ENCODE assay signal across 8 cellular contexts in the genomic region with DNA sequence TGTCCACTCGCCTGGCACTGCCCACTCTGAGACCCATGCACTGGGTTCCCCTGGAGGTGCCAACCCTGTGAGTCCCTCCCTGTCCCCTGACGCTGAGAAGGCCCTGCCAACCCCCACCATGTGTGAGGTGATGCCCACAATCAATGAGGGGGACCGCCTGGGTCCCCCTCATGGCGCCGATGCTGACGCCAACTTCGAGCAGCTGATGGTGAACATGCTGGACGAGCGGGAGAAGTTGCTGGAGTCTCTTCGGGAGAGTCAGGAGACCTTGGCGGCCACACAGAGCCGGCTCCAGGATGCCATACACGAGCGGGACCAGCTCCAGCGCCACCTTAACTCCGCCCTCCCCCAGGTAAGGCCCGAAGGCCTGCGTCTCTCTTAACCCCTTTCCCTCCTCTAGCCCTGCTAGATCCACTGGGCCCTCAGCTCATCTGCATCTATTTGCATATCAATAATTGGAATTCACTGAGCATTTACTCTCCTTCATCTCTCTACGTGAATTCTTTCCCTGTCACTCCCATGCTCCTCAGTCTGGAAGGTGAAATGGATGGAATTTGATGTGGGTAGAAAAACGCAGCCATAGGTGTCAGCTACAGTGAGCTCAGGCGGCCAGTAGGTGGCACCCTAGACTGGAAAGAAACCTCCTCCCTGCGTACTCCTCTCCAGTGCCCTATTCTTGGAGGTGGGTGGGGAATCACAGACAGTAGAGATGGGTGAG. TPM values are rescaled to one million over a fixed set of nuclear protein-coding genes. Genes with fewer than 3 reads are reported as not detected.
DNase-seq lines count a peak whose midpoint lies in the region; ATAC-seq and TF ChIP-seq lines count a peak whose summit lies in the region.

No MANE protein-coding gene starts in this region.

- DNase-seq in GOT3 (lab: John Stamatoyannopoulos, UW) = peak; percentile 27
- peak; percentile 81 for DNase-seq in NCI-H2227 treated with DMSO at 0.1 percent for 48 hours (lab: John Stamatoyannopoulos, UW)
- DNase-seq in activated CD4-positive, alpha-beta T cell treated with anti-CD3 and anti-CD28 coated beads for 4 hours = peak; percentile 56 to 70
- peak; percentile 80 for DNase-seq in choroid plexus epithelial cell (ENCODE audit: low read depth)
- DNase-seq in right lobe of liver = peak; percentile 72 to 78 (median 72)
- peak in 2 of 3 donors; percentile 21 to 51 for DNase-seq in stimulated activated CD4-positive, alpha-beta T cell treated with anti-CD3 and anti-CD28 coated beads, TNF-alpha, amount 100 ng/mL, for 48 hours (ENCODE audit: low read depth in 3 of 3)
- no peak for DNase-seq in OCI-M2 (lab: John Stamatoyannopoulos, UW; ENCODE audit: unreplicated experiment)

- peak; percentile 94 for TF ChIP-seq CTCF in C4-2B (conservative IDR thresholded peaks at IDR 0.05)
- TF ChIP-seq CTCF in choroid plexus epithelial cell (conservative IDR thresholded peaks at IDR 0.05; ENCODE audit: low read depth, low read length) = peak; percentile 95
- TF ChIP-seq CTCF in right lobe of liver (IDR thresholded peaks at IDR 0.05) = peak; percentile 87 to 91 (median 90)

- no peaks in the 10 kb centered on the region for H3K36me3 ChIP-seq in right lobe of liver

- ATAC-seq in right lobe of liver = peak; percentile 89 to 94 (median 91)

- no peak for TF ChIP-seq POLR2A in right lobe of liver (IDR thresholded peaks at IDR 0.05)

- H3K9me3 ChIP-seq in right lobe of liver = no peaks in the 10 kb centered on the region

- H3K4me1 ChIP-seq in right lobe of liver = no peaks in the 10 kb centered on the region

- no peaks in the 10 kb centered on the region for H3K27me3 ChIP-seq in right lobe of liver

- H3K27ac ChIP-seq in C4-2B = no peak overlapping the region
- H3K27ac ChIP-seq in right lobe of liver = no peak overlapping the region

- intact Hi-C loops in right lobe of liver (cut with DNase I) = loop anchor here in 1 of 2 donors (5.0 kb wide), 2 partner anchors 178 to 233 kb away; no protein-coding TSS in a partner anchor

- no peak overlapping the region for H3K4me3 ChIP-seq in choroid plexus epithelial cell (ENCODE audit: low read depth, low read length)
- H3K4me3 ChIP-seq in right lobe of liver = no peak overlapping the region

- 39% methylated on average over 10 of the region's 22 CpGs for WGBS in right lobe of liver (ENCODE audit: insufficient coverage, low coverage, low lambda C conversion rate, missing lambda C conversion rate)

RNA-seq across cellular contexts. Expression of a gene that starts 12.8 kb away (rescaled TPM):
- 1 to 10 TPM in 1 of 6 experiments, under 1 TPM in 4, not detected in 1; 0.18 to 5.5 (median 0.49) TPM for total RNA-seq in right lobe of liver

RNA-seq across cellular contexts. Expression of a gene that starts 31.9 kb away (rescaled TPM):
- 10 to 100 TPM; 21.4 to 38.1 (median 31.0) TPM for total RNA-seq in right lobe of liver

RNA-seq across cellular contexts. Expression of a gene that starts 46.8 kb away (rescaled TPM):
- total RNA-seq in right lobe of liver = not detected
